In genomic region chr15:41055706-41056105, GRCh38 we compare ENCODE assay signal across 6 cellular contexts.
"Had no signal": no experiment of that assay in that cellular context is flagged by ENCODE, and none has a peak within 500 bp of the region (broad histone marks: within the 10 kb centered on the region; RNA-seq: fewer than 3 reads in every experiment).

No MANE protein-coding gene starts in this region.

- H3K4me3 Mint-ChIP-seq: IgD-negative memory B cell had no signal

- H3K27me3 Mint-ChIP-seq: IgD-negative memory B cell had no signal

- FAIRE-seq: HepG2, HTR-8/SVneo had no signal

- H3K9me3 Mint-ChIP-seq: IgD-negative memory B cell had no signal

- H3K27ac ChIP-seq: HL-60 had no signal

- ATAC-seq: HepG2 had no signal

- DNase-seq: KBM-7, KG1 had no signal
